2 cellular contexts compared by ENCODE assay signal in genomic region chr9:97697837-97698236, GRCh38.
TF ChIP-seq lines count a peak whose summit lies in the region.

No MANE protein-coding gene starts in this region.

TF ChIP-seq in HCT116, 20 proteins besides CTCF, POLR2A, EP300 and RAD21 (continued from another document):
- TF ChIP-seq YY1 (IDR thresholded peaks at IDR 0.05; ENCODE audit: extremely low read depth, insufficient replicate concordance, low read depth, low read length): no peak
- TF ChIP-seq ZFX (IDR thresholded peaks at IDR 0.05): no peak
- TF ChIP-seq, protein P1, sequence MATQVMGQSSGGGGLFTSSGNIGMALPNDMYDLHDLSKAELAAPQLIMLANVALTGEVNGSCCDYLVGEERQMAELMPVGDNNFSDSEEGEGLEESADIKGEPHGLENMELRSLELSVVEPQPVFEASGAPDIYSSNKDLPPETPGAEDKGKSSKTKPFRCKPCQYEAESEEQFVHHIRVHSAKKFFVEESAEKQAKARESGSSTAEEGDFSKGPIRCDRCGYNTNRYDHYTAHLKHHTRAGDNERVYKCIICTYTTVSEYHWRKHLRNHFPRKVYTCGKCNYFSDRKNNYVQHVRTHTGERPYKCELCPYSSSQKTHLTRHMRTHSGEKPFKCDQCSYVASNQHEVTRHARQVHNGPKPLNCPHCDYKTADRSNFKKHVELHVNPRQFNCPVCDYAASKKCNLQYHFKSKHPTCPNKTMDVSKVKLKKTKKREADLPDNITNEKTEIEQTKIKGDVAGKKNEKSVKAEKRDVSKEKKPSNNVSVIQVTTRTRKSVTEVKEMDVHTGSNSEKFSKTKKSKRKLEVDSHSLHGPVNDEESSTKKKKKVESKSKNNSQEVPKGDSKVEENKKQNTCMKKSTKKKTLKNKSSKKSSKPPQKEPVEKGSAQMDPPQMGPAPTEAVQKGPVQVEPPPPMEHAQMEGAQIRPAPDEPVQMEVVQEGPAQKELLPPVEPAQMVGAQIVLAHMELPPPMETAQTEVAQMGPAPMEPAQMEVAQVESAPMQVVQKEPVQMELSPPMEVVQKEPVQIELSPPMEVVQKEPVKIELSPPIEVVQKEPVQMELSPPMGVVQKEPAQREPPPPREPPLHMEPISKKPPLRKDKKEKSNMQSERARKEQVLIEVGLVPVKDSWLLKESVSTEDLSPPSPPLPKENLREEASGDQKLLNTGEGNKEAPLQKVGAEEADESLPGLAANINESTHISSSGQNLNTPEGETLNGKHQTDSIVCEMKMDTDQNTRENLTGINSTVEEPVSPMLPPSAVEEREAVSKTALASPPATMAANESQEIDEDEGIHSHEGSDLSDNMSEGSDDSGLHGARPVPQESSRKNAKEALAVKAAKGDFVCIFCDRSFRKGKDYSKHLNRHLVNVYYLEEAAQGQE (IDR thresholded peaks at IDR 0.05; ENCODE audit: low read depth): no peak
TF ChIP-seq in HCT116: peak in this region for 2.

TF ChIP-seq in SK-N-SH, 30 proteins besides CTCF, POLR2A, EP300 and RAD21 (continued from another document):
- TF ChIP-seq USF2 (IDR thresholded peaks at IDR 0.05; ENCODE audit: borderline replicate concordance, low read depth, low read length): no peak
